ENCODE assay signal across 8 cellular contexts in genomic region chr7:47786557-47787248, GRCh38.
A peak's percentile ranks its signal among the peaks of the same experiment; 100 is the strongest.
DNase-seq lines count a peak whose midpoint lies in the region; ATAC-seq and TF ChIP-seq lines count a peak whose summit lies in the region.

No MANE protein-coding gene starts in this region.

- 33 to 43% (median 36%) methylated on average over 11 of the region's 11 CpGs for WGBS in stomach, 5 donors

- peak; percentile 42 for DNase-seq in HEK293T (ENCODE audit: extremely low spot score)
- DNase-seq in astrocyte of the hippocampus (ENCODE audit: low read depth, low spot score), result peak; percentile 99
- peak; percentile 99 for DNase-seq in islet precursor cell
- no peak for DNase-seq in stomach
- DNase-seq in activated CD4-positive, alpha-beta memory T cell treated with anti-CD3 and anti-CD28 coated beads, Interleukin-2, amount 10 ng/mL, durations not matched to agents 7 days and 5 days, result no peak
- no peak for DNase-seq in NCI-H1930 (lab: John Stamatoyannopoulos, UW)
- DNase-seq in activated T-cell treated with anti-CD3 and anti-CD28 coated beads, Interleukin-2, amount 50 U/mL, for 1 hour, result no peak

- H3K36me3 ChIP-seq in stomach, result no peaks in the 10 kb centered on the region

- intact Hi-C loops in stomach (cut with DNase I; ENCODE audit: low total_unique reads), result no loop called here

- no peaks in the 10 kb centered on the region for H3K9me3 ChIP-seq in stomach

- CTCF ChIA-PET in HEK293T (lab: Yijun Ruan, JAX), result interaction anchor here (0.6 to 0.9 kb wide), 3 partner anchors 32 to 1042 kb away, joined by 3 to 7 read pairs (median 5); no protein-coding TSS in a partner anchor
- CTCF ChIA-PET in activated CD4-positive, alpha-beta memory T cell treated with anti-CD3 and anti-CD28 coated beads, Interleukin-2, amount 10 ng/mL, durations not matched to agents 7 days and 5 days (lab: Charles Lee), result no interaction called here

- H3K27ac ChIP-seq in stomach, result peak overlapping the region in 4 of 5 donors; percentile 24 to 70 (median 60)

- no peaks in the 10 kb centered on the region for H3K4me1 Mint-ChIP-seq in activated CD4-positive, alpha-beta memory T cell treated with anti-CD3 and anti-CD28 coated beads, Interleukin-2, amount 10 ng/mL, durations not matched to agents 7 days and 5 days

- no peak overlapping the region for H3K4me3 Mint-ChIP-seq in activated CD4-positive, alpha-beta memory T cell treated with anti-CD3 and anti-CD28 coated beads, Interleukin-2, amount 10 ng/mL, durations not matched to agents 7 days and 5 days

- POLR2A ChIA-PET in HEK293T (lab: Yijun Ruan, JAX), result interaction anchor here (1.0 kb wide), 1 partner anchor 10 kb away, joined by 5 read pairs; no protein-coding TSS in a partner anchor
- POLR2A ChIA-PET in activated CD4-positive, alpha-beta memory T cell treated with anti-CD3 and anti-CD28 coated beads, Interleukin-2, amount 10 ng/mL, durations not matched to agents 7 days and 5 days (lab: Charles Lee), result interaction anchor here (0.7 kb wide), 1 partner anchor 1400 kb away, joined by 3 read pairs; no protein-coding TSS in a partner anchor

- peaks cover 0 to 36% (median 20%) of the 10 kb centered on the region in 4 donors for H3K4me1 ChIP-seq in stomach

- no peak overlapping the region for H3K4me3 ChIP-seq in stomach

- TF ChIP-seq POLR2A in stomach (IDR thresholded peaks at IDR 0.05), result no peak

- no peak for TF ChIP-seq EP300 in stomach (IDR thresholded peaks at IDR 0.05)

- no peak for ATAC-seq in GM19035 (IDR thresholded peaks at IDR 0.05; ENCODE audit: unreplicated experiment)

- no peaks in the 10 kb centered on the region for H3K27me3 ChIP-seq in stomach

- no peak for TF ChIP-seq CTCF in stomach (IDR thresholded peaks at IDR 0.05)

- H3K27ac Mint-ChIP-seq in activated CD4-positive, alpha-beta memory T cell treated with anti-CD3 and anti-CD28 coated beads, Interleukin-2, amount 10 ng/mL, durations not matched to agents 7 days and 5 days, result no peak overlapping the region

- no peaks in the 10 kb centered on the region for H3K9me3 Mint-ChIP-seq in activated CD4-positive, alpha-beta memory T cell treated with anti-CD3 and anti-CD28 coated beads, Interleukin-2, amount 10 ng/mL, durations not matched to agents 7 days and 5 days

- no peaks in the 10 kb centered on the region for H3K36me3 Mint-ChIP-seq in activated CD4-positive, alpha-beta memory T cell treated with anti-CD3 and anti-CD28 coated beads, Interleukin-2, amount 10 ng/mL, durations not matched to agents 7 days and 5 days (ENCODE audit: low read depth)

- H3K27me3 Mint-ChIP-seq in activated CD4-positive, alpha-beta memory T cell treated with anti-CD3 and anti-CD28 coated beads, Interleukin-2, amount 10 ng/mL, durations not matched to agents 7 days and 5 days, result peaks cover 3% of the 10 kb centered on the region

TF ChIP-seq in HEK293T, 16 proteins besides CTCF, POLR2A, EP300 and RAD21:
- no peak for TF ChIP-seq FOXA1 (IDR thresholded peaks at IDR 0.05)
- TF ChIP-seq FOXM1 (IDR thresholded peaks at IDR 0.05; ENCODE audit: borderline replicate concordance), result no peak
- TF ChIP-seq FOXK2 (IDR thresholded peaks at IDR 0.05), result no peak
- TF ChIP-seq CTBP1 (IDR thresholded peaks at IDR 0.05; ENCODE audit: borderline replicate concordance), result no peak
- no peak for TF ChIP-seq ZNF384 (IDR thresholded peaks at IDR 0.05)
- TF ChIP-seq PKNOX1 (IDR thresholded peaks at IDR 0.05), result no peak
- TF ChIP-seq ELF4 (IDR thresholded peaks at IDR 0.05), result no peak
- no peak for TF ChIP-seq HDGF (IDR thresholded peaks at IDR 0.05; ENCODE audit: borderline replicate concordance)
- no peak for TF ChIP-seq SUZ12 (IDR thresholded peaks at IDR 0.05)
- TF ChIP-seq L3MBTL2 (conservative IDR thresholded peaks at IDR 0.05), result no peak
- TF ChIP-seq SP1 (IDR thresholded peaks at IDR 0.05), result no peak
- TF ChIP-seq NFRKB (IDR thresholded peaks at IDR 0.05), result no peak
- no peak for TF ChIP-seq TARDBP (IDR thresholded peaks at IDR 0.05)
- TF ChIP-seq ARNT (IDR thresholded peaks at IDR 0.05), result no peak
- TF ChIP-seq BHLHE40 (IDR thresholded peaks at IDR 0.05; ENCODE audit: borderline replicate concordance), result no peak
- no peak for TF ChIP-seq LEF1 (IDR thresholded peaks at IDR 0.05; ENCODE audit: borderline replicate concordance)

Comparison
In these comparisons a context has a peak if more than half of its experiments do, and no peak if none do; other contexts are left out.
1. DNase-seq: peak in HEK293T (single experiment), astrocyte of the hippocampus (single experiment) and islet precursor cell (single experiment); none in stomach (single experiment), activated CD4-positive, alpha-beta memory T cell treated with anti-CD3 and anti-CD28 coated beads, Interleukin-2, amount 10 ng/mL, durations not matched to agents 7 days and 5 days (single experiment), NCI-H1930 (0 of 2) and activated T-cell treated with anti-CD3 and anti-CD28 coated beads, Interleukin-2, amount 50 U/mL, for 1 hour (single experiment).